In the genomic region with DNA sequence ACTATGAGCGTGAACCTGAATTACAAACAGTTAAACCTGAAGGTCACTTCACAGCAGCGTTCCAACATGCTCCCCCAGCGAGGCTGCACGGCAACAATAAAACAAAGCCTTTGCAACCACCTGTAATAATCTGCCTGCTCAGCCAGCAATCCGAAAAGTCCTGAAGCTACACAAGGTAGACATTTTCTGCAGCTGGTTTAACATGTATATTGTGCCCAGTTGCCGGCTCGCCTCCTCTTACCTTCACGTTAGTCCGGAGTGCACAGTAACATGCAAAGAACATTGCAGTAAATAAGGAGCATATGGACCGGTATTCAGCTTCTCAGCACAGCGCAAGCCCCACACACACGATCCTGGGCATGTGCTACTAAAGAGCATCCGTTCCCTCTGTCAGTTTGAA, we compare ENCODE assay signal across 10 cellular contexts.
A peak's percentile ranks its signal among the peaks of the same experiment; 100 is the strongest.
DNase-seq lines count a peak whose midpoint lies in the region; ATAC-seq, FAIRE-seq and TF ChIP-seq lines count a peak whose summit lies in the region.
"Had no signal": no experiment of that assay in that cellular context is flagged by ENCODE, and none has a peak within 500 bp of the region (broad histone marks: within the 10 kb centered on the region; RNA-seq: fewer than 3 reads in every experiment).

No MANE protein-coding gene starts in this region.

- H3K4me2 ChIP-seq in IMR-90 (ENCODE audit: low read depth, low read length): no peak overlapping the region
- peak overlapping the region; percentile 62 to 80 for H3K4me2 ChIP-seq in H1 (ENCODE audit: insufficient read depth in 1 of 2, low read depth in 2 of 2, low read length in 2 of 2)

- H3K27ac ChIP-seq in IMR-90 (ENCODE audit: insufficient read depth, low read length) (no peak overlapping the region), H1 (ENCODE audit: low read depth, low read length) (no peak overlapping the region), stomach smooth muscle (ENCODE audit: low read length) (no peak overlapping the region)

- H4K91ac ChIP-seq in IMR-90 (ENCODE audit: insufficient read depth, low read depth, low read length) (no peak overlapping the region), H1 (replicated peaks; ENCODE audit: insufficient read length, low read length) (no peak overlapping the region)

- WGBS in IMR-90 (ENCODE audit: extremely low coverage in 2 of 2, insufficient read length in 1 of 2), 2 experiments: 19% methylated on average over 9 of the region's 13 CpGs; no CpG with 5 or more reads in 1 of the 2 experiments
- 33% methylated on average over 13 of the region's 13 CpGs; no CpG with 5 or more reads in 1 of the 2 experiments for WGBS in H1 (ENCODE audit: extremely low coverage in 1 of 2, insufficient coverage in 1 of 2, insufficient read length in 1 of 2, insufficient replicate concordance in 2 of 2, low coverage in 1 of 2, low lambda C conversion rate in 2 of 2, missing lambda C conversion rate in 1 of 2), 2 experiments

- H2BK20ac ChIP-seq in IMR-90 (ENCODE audit: low read depth, low read length) (no peak overlapping the region), H1 (ENCODE audit: low read length) (no peak overlapping the region)

- no peaks in the 10 kb centered on the region for H4K20me1 ChIP-seq in IMR-90 (ENCODE audit: insufficient read depth, low read length)
- H4K20me1 ChIP-seq in H1 (replicated peaks in 1 of 2; ENCODE audit: control insufficient read depth in 1 of 2, insufficient read depth in 2 of 2, low read length in 2 of 2): no peaks in the 10 kb centered on the region

- intact Hi-C loops in IMR-90 (cut with micrococcal nuclease): no loop called here

- H4K5ac ChIP-seq in IMR-90 (ENCODE audit: low read depth, low read length) (no peak overlapping the region), H1 (ENCODE audit: insufficient read length, low read depth, low read length) (no peak overlapping the region)

- H3K4me1 Mint-ChIP-seq in memory B cell: peaks cover 7% of the 10 kb centered on the region

- H3K56ac ChIP-seq in IMR-90 (ENCODE audit: extremely low read depth, insufficient read depth, low read length) (no peak overlapping the region), H1 (replicated peaks; ENCODE audit: insufficient read length, low read depth, low read length) (no peak overlapping the region)

- no peaks in the 10 kb centered on the region for H3K9me1 ChIP-seq in IMR-90 (ENCODE audit: insufficient read depth, low read length)

- no peak overlapping the region for H3K9ac ChIP-seq in IMR-90 (ENCODE audit: low read depth, low read length)
- no peak overlapping the region; a peak in 1 of 7 replicates for H3K9ac ChIP-seq in H1 (replicated peaks in 1 of 4; ENCODE audit: extremely low read depth in 1 of 4, low read depth in 3 of 4, low read length in 3 of 4)
- no peak overlapping the region for H3K9ac ChIP-seq in stomach smooth muscle (ENCODE audit: low read length in 2 of 2)

- FAIRE-seq in H1 (lab: Jason Lieb, UNC): no peak

- H2BK12ac ChIP-seq in H1 (ENCODE audit: low read depth, low read length): peak overlapping the region; percentile 63

- no TSS peak for BruUV-seq in IMR-90 (replicated peaks; lab: Mats Ljungman, UMichigan)

- H3K23ac ChIP-seq in IMR-90 (ENCODE audit: low read depth, low read length): no peak overlapping the region
- H3K23ac ChIP-seq in H1 (ENCODE audit: insufficient read length): no peak overlapping the region

- no peaks in the 10 kb centered on the region for H3K9me3 Mint-ChIP-seq in memory B cell
- H3K9me3 Mint-ChIP-seq: activated T-helper 1 cell treated with anti-CD3 and anti-CD28 coated beads, Interleukin-12 subunit alpha, Interleukin-12 subunit beta, Interleukin-2, Interleukin-4 antibody, amounts not matched to agents 30 ng/mL and 10 ng/mL and 1 ng/mL, durations not matched to agents 14 hours and 24 hours and 36 hours had no signal

- peak overlapping the region; percentile 49 for H2AFZ ChIP-seq in IMR-90 (replicated peaks; ENCODE audit: low read length, poor library complexity)
- 0 out of 2 replicates have a peak overlapping the region, but pooled peaks have one; percentile 7 for H2AFZ ChIP-seq in H1 (ENCODE audit: low read length)

- H3K36me3 ChIP-seq in IMR-90 (ENCODE audit: control insufficient read depth, insufficient read depth, low read length) (no peaks in the 10 kb centered on the region), H1 (ENCODE audit: control insufficient read depth in 2 of 4, insufficient read depth in 4 of 4, low read length in 3 of 4) (no peaks in the 10 kb centered on the region), stomach smooth muscle (ENCODE audit: control insufficient read depth in 2 of 2, insufficient read depth in 2 of 2, low read length in 2 of 2) (no peaks in the 10 kb centered on the region)

- TF ChIP-seq CTCF in IMR-90 (conservative IDR thresholded peaks at IDR 0.05; ENCODE audit: low read depth, low read length): no peak
- TF ChIP-seq CTCF in H1 (IDR thresholded peaks at IDR 0.05; ENCODE audit: control extremely low read depth in 1 of 3, insufficient read depth in 1 of 3, low read depth in 1 of 3, low read length in 3 of 3): no peak

- TF ChIP-seq RAD21 in IMR-90 (IDR thresholded peaks at IDR 0.05; ENCODE audit: low read length) (no peak), H1 (IDR thresholded peaks at IDR 0.05 in 1 of 2, conservative IDR thresholded peaks at IDR 0.05 in 1 of 2; ENCODE audit: low read depth in 2 of 2, low read length in 2 of 2) (no peak)

- H3K18ac ChIP-seq in IMR-90 (ENCODE audit: low read depth, low read length): no peak overlapping the region
- H3K18ac ChIP-seq in H1 (ENCODE audit: extremely low read depth, low read length): no peak overlapping the region

- dilution Hi-C loops in IMR-90 (cut with HindIII; ENCODE audit: low sequenced_read_pairs, unreplicated experiment): no loop called here

- peaks cover 5% of the 10 kb centered on the region for H3K27me3 Mint-ChIP-seq in memory B cell

- H2AK5ac ChIP-seq in IMR-90 (ENCODE audit: low read depth, low read length) (no peak overlapping the region), H1 (ENCODE audit: low read depth, low read length) (no peak overlapping the region)

- no peak overlapping the region for H2BK15ac ChIP-seq in IMR-90 (ENCODE audit: low read depth, low read length)
- no peak overlapping the region for H2BK15ac ChIP-seq in H1 (ENCODE audit: low read length)

- H4K8ac ChIP-seq in IMR-90 (ENCODE audit: low read depth in 2 of 2, low read length in 2 of 2) (no peak overlapping the region), H1 (ENCODE audit: extremely low read depth, insufficient read depth, low read length) (no peak overlapping the region; the same call in 1 of the 2 replicates)

- no peaks in the 10 kb centered on the region for H3K4me1 ChIP-seq in IMR-90 (ENCODE audit: control insufficient read depth, insufficient read depth, low read length)
- peaks cover 0 to 14% (median 9%) of the 10 kb centered on the region in 4 experiments; a peak in 4 of 7 replicates for H3K4me1 ChIP-seq in H1 (replicated peaks in 1 of 4; ENCODE audit: control insufficient read depth in 3 of 4, insufficient read depth in 4 of 4, low read length in 3 of 4)
- no peaks in the 10 kb centered on the region for H3K4me1 ChIP-seq in stomach smooth muscle (ENCODE audit: control insufficient read depth, insufficient read depth, low read length)

- no peaks in the 10 kb centered on the region for H3K79me2 ChIP-seq in H1 (ENCODE audit: control insufficient read depth in 1 of 2, insufficient read depth in 2 of 2, low read length in 2 of 2)

- H2BK5ac ChIP-seq in IMR-90 (ENCODE audit: low read depth, low read length, poor library complexity, severe bottlenecking) (no peak overlapping the region), H1 (ENCODE audit: low read depth, low read length) (no peak overlapping the region)

- CTCF ChIA-PET in IMR-90 (lab: Yijun Ruan, JAX) (no interaction called here), H1 (lab: Charles Lee; ENCODE audit: partially characterized antibody) (interaction anchor here (0.6 to 6.0 kb wide), 5 partner anchors 23 to 525 kb away, joined by 3 to 33 read pairs (median 4); no protein-coding TSS in a partner anchor)

- no peak overlapping the region for H3K27ac Mint-ChIP-seq in memory B cell
- H3K27ac Mint-ChIP-seq: activated T-helper 1 cell treated with anti-CD3 and anti-CD28 coated beads, Interleukin-12 subunit alpha, Interleukin-12 subunit beta, Interleukin-2, Interleukin-4 antibody, amounts not matched to agents 30 ng/mL and 10 ng/mL and 1 ng/mL, durations not matched to agents 14 hours and 24 hours and 36 hours; CD8-positive, alpha-beta T cell had no signal

- no peaks in the 10 kb centered on the region for H3K36me3 Mint-ChIP-seq in memory B cell
- H3K36me3 Mint-ChIP-seq: CD8-positive, alpha-beta T cell had no signal

- H3K27me3 ChIP-seq in IMR-90 (ENCODE audit: control insufficient read depth, insufficient read depth, low read length) (peaks cover 5% of the 10 kb centered on the region; the same call in 1 of the 2 replicates), H1 (replicated peaks in 1 of 4; ENCODE audit: control insufficient read depth in 3 of 4, extremely low read depth in 1 of 4, insufficient read depth in 3 of 4, low read length in 3 of 4) (no peaks in the 10 kb centered on the region), stomach smooth muscle (ENCODE audit: control insufficient read depth in 1 of 2, insufficient read depth in 2 of 2, low read length in 2 of 2) (no peaks in the 10 kb centered on the region)

- TF ChIP-seq POLR2A in IMR-90 (IDR thresholded peaks at IDR 0.05; ENCODE audit: low read depth, low read length): no peak
- no peak for TF ChIP-seq POLR2A in H1 (IDR thresholded peaks at IDR 0.05; ENCODE audit: control extremely low read depth in 1 of 2, low read depth in 2 of 2, low read length in 2 of 2)

- DNase-seq in IMR-90 (no peak), H1 (ENCODE audit: low read depth in 1 of 2, low spot score in 2 of 2) (no peak), memory B cell (ENCODE audit: low spot score in 2 of 2) (no peak), D341Med (ENCODE audit: low spot score) (no peak)
- DNase-seq in stimulated activated CD4-positive, alpha-beta T cell treated with anti-CD3 and anti-CD28 coated beads, Interleukin-4, amount 100 ng/mL, for 24 hours: no peak
- no peak for DNase-seq in activated naive CD4-positive, alpha-beta T cell treated with anti-CD3 and anti-CD28 coated beads, Interleukin-2, amount 50 U/mL, for 16 hours
- DNase-seq: CD8-positive, alpha-beta T cell; foreskin fibroblast had no signal

- TF ChIP-seq EP300 in H1 (IDR thresholded peaks at IDR 0.05; ENCODE audit: borderline replicate concordance in 1 of 2, low read depth in 2 of 2, low read length in 2 of 2): no peak

- H2AK9ac ChIP-seq in IMR-90 (replicated peaks; ENCODE audit: low read depth, low read length, poor library complexity): no peak overlapping the region

- H2BK120ac ChIP-seq in IMR-90 (ENCODE audit: low read depth, low read length) (no peak overlapping the region), H1 (replicated peaks; ENCODE audit: low read depth, low read length) (no peak overlapping the region)

- no peak for ATAC-seq in IMR-90 (ENCODE audit: low read depth)
- ATAC-seq in memory B cell (ENCODE audit: low read depth): peak; percentile 21
- ATAC-seq: CD8-positive, alpha-beta T cell had no signal

- POLR2A ChIA-PET in IMR-90 (lab: Charles Lee; ENCODE audit: unreplicated experiment): no interaction called here
- POLR2A ChIA-PET in H1 (lab: Charles Lee; ENCODE audit: partially characterized antibody): interaction anchor here (0.6 to 1.0 kb wide), 2 partner anchors 8 to 104 kb away, joined by 3 read pairs; no protein-coding TSS in a partner anchor

- H3K79me1 ChIP-seq in IMR-90 (ENCODE audit: low read depth in 1 of 2, low read length in 2 of 2) (no peaks in the 10 kb centered on the region), H1 (ENCODE audit: low read depth, low read length) (no peaks in the 10 kb centered on the region)

- in situ Hi-C loops in IMR-90 (cut with MboI; ENCODE audit: low sequenced_read_pairs): no loop called here

- H3K9me3 ChIP-seq in IMR-90 (ENCODE audit: control insufficient read depth, insufficient read depth, low read length) (0 out of 2 replicates have a peak, but pooled peaks cover 2% of the 10 kb centered on the region), H1 (ENCODE audit: insufficient read depth in 2 of 2, low read depth in 1 of 2, low read length in 1 of 2) (no peaks in the 10 kb centered on the region), stomach smooth muscle (ENCODE audit: control insufficient read depth in 2 of 2, low read length in 2 of 2) (no peaks in the 10 kb centered on the region)

- H3K4me3 Mint-ChIP-seq in memory B cell: peak overlapping the region; percentile 69
- H3K4me3 Mint-ChIP-seq: activated T-helper 1 cell treated with anti-CD3 and anti-CD28 coated beads, Interleukin-12 subunit alpha, Interleukin-12 subunit beta, Interleukin-2, Interleukin-4 antibody, amounts not matched to agents 30 ng/mL and 10 ng/mL and 1 ng/mL, durations not matched to agents 14 hours and 24 hours and 36 hours; CD8-positive, alpha-beta T cell had no signal

- H3K4me3 ChIP-seq in IMR-90 (ENCODE audit: insufficient read depth, low read depth, low read length): no peak overlapping the region
- peak overlapping the region in 3 of 4 experiments; percentile 4 to 42 (median 19); a peak in 5 of 8 replicates for H3K4me3 ChIP-seq in H1 (ENCODE audit: extremely low read depth in 1 of 4, insufficient read depth in 2 of 4, low read depth in 3 of 4, low read length in 4 of 4)
- H3K4me3 ChIP-seq in stomach smooth muscle (ENCODE audit: low read length in 2 of 2): peak overlapping the region; percentile 52 to 64

- no peak overlapping the region for H3K14ac ChIP-seq in IMR-90 (replicated peaks; ENCODE audit: low read depth, low read length)
- H3K14ac ChIP-seq in H1 (ENCODE audit: insufficient read length): no peak overlapping the region

- H3K23me2 ChIP-seq in H1 (ENCODE audit: low read depth, low read length): no peaks in the 10 kb centered on the region

- H3K4ac ChIP-seq in IMR-90 (ENCODE audit: low read depth, low read length): no peak overlapping the region
- H3K4ac ChIP-seq in H1 (replicated peaks; ENCODE audit: insufficient read length, low read depth, low read length): no peak overlapping the region
